Comparison of ENCODE assay signal across 8 cellular contexts in the genomic region with DNA sequence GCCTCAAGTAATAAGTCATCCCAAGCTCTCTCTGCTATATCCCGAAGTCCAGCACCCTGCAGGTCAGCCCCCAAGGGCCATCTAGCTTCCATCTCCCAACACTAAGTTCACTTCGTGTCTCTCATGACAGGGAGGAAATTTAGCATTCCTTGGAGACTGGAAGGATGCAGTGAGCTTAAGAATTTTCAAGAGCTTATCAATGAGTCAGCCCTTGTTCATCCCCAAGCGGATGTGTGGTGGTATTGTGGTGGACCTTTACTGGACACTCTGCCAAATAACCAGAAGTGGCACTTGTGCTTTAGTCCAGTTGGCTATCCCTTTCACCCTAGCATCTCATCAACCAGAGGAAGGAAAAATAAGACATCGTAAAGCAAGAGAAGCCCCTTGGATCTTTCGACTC. TPM values are rescaled to one million over a fixed set of nuclear protein-coding genes. Genes with fewer than 3 reads are reported as not detected.
A peak's percentile ranks its signal among the peaks of the same experiment; 100 is the strongest.
DNase-seq lines count a peak whose midpoint lies in the region; TF ChIP-seq lines count a peak whose summit lies in the region.
"Not testable (repeated sequence)": the region's sequence is repeated elsewhere in the genome, so short reads cannot be mapped to it uniquely, and the experiment has no call there.

No MANE protein-coding gene starts in this region.

- in situ Hi-C loops in GM23248 (cut with MboI); mammary epithelial cell (cut with MboI; ENCODE audit: low sequenced_read_pairs in 2 of 2): not testable (repeated sequence)

- DNase-seq in AG04449 (ENCODE audit: low read depth, low spot score) (peak; percentile 21), GM23248 (peak; percentile 56), NCI-H226 (peak; percentile 72), mammary epithelial cell (peak; percentile 45), fibroblast of mammary gland (ENCODE audit: low read depth) (peak; percentile 73), kidney tubule cell (ENCODE audit: low spot score) (peak; percentile 62)

- not testable (repeated sequence) for H3K9me3 ChIP-seq in GM23248 (ENCODE audit: low read depth); mammary epithelial cell (replicated peaks; ENCODE audit: insufficient read depth, low read length); skeletal muscle satellite cell (replicated peaks; ENCODE audit: low read length)

- H3K36me3 ChIP-seq in GM23248 (ENCODE audit: low read depth); mammary epithelial cell (ENCODE audit: insufficient read depth, low read length); skeletal muscle satellite cell (ENCODE audit: insufficient read depth, low read length): not testable (repeated sequence)

- not testable (repeated sequence) for H3K4me3 ChIP-seq in AG04449 (ENCODE audit: low read depth, low read length); GM23248; mammary epithelial cell (replicated peaks in 1 of 3; ENCODE audit: insufficient read depth in 1 of 3, low read depth in 2 of 3, low read length in 3 of 3); fibroblast of mammary gland (ENCODE audit: control insufficient read depth, low read depth, low read length); skeletal muscle satellite cell (ENCODE audit: low read length)

- not testable (repeated sequence) for TF ChIP-seq CTCF in AG04449 (IDR thresholded peaks at IDR 0.05; ENCODE audit: insufficient read depth, low read length, missing control alignments); VCaP (conservative IDR thresholded peaks at IDR 0.05); mammary epithelial cell (conservative IDR thresholded peaks at IDR 0.05 in 1 of 2, IDR thresholded peaks at IDR 0.05 in 1 of 2; ENCODE audit: extremely low read depth in 1 of 2, insufficient read depth in 1 of 2, low read depth in 1 of 2, low read length in 2 of 2); fibroblast of mammary gland (conservative IDR thresholded peaks at IDR 0.05; ENCODE audit: control insufficient read depth, insufficient read depth, low read depth, low read length)

- H3K4me1 ChIP-seq in GM23248 (ENCODE audit: insufficient read depth) = peaks cover 12% of the 10 kb centered on the region; the same call in 1 of the 2 replicates
- not testable (repeated sequence) for H3K4me1 ChIP-seq in mammary epithelial cell (ENCODE audit: insufficient read depth, low read length)
- peaks cover 21% of the 10 kb centered on the region for H3K4me1 ChIP-seq in skeletal muscle satellite cell (ENCODE audit: control insufficient read depth, insufficient read depth, low read length)

- intact Hi-C loops in mammary epithelial cell (cut with micrococcal nuclease) = not testable (repeated sequence)

- H3K27me3 ChIP-seq in GM23248 (replicated peaks; ENCODE audit: insufficient read depth); mammary epithelial cell (ENCODE audit: insufficient read depth, low read length); skeletal muscle satellite cell (ENCODE audit: control insufficient read depth, insufficient read depth, low read length): not testable (repeated sequence)

- POLR2A ChIA-PET in AG04449 (lab: Yijun Ruan, JAX) = not testable (repeated sequence)

- H3K9ac ChIP-seq in GM23248; mammary epithelial cell (ENCODE audit: insufficient read depth, low read length); skeletal muscle satellite cell (ENCODE audit: low read depth, low read length): not testable (repeated sequence)

- dilution Hi-C loops in mammary epithelial cell (cut with HindIII; ENCODE audit: low sequenced_read_pairs) = not testable (repeated sequence)

- H3F3A ChIP-seq in GM23248 (ENCODE audit: insufficient read depth) = not testable (repeated sequence)

- not testable (repeated sequence) for H4K20me1 ChIP-seq in GM23248 (ENCODE audit: insufficient read depth); mammary epithelial cell (ENCODE audit: insufficient read depth, low read length)

- H2AFZ ChIP-seq in GM23248; mammary epithelial cell (ENCODE audit: low read depth, low read length): not testable (repeated sequence)

- BruUV-seq in mammary epithelial cell (replicated peaks; lab: Mats Ljungman, UMichigan) = not testable (repeated sequence)

- CTCF ChIA-PET in AG04449 (lab: Yijun Ruan, JAX) = interaction anchor here (0.6 to 1.6 kb wide), 5 partner anchors 11 to 76 kb away, joined by 3 to 6 read pairs (median 4); no protein-coding TSS in a partner anchor
- CTCF ChIA-PET in mammary epithelial cell (lab: Charles Lee; ENCODE audit: low non-redundant PET) = not testable (repeated sequence)

- WGBS in GM23248 (ENCODE audit: low coverage in 1 of 2, low lambda C conversion rate in 2 of 2, missing lambda C conversion rate in 2 of 2), 2 experiments = 59 to 60% methylated on average over 5 of the region's 5 CpGs
- 85% methylated on average over 5 of the region's 5 CpGs for WGBS in mammary epithelial cell (ENCODE audit: low coverage, missing lambda C conversion rate)

- not testable (repeated sequence) for H3K27ac ChIP-seq in GM23248; mammary epithelial cell (ENCODE audit: insufficient read depth, low read depth, low read length)
- H3K27ac ChIP-seq in VCaP = peak overlapping the region; percentile 75

- H3K4me2 ChIP-seq in GM23248 (ENCODE audit: unreplicated experiment); mammary epithelial cell (ENCODE audit: insufficient read depth, low read depth, low read length): not testable (repeated sequence)
- peak overlapping the region; percentile 50 for H3K4me2 ChIP-seq in skeletal muscle satellite cell (ENCODE audit: low read length)

- not testable (repeated sequence) for H3K9me2 ChIP-seq in GM23248 (ENCODE audit: insufficient read depth)

- H3K79me2 ChIP-seq in GM23248 (ENCODE audit: insufficient read depth) (peaks cover 84% of the 10 kb centered on the region), mammary epithelial cell (ENCODE audit: insufficient read depth, low read length) (peaks cover 83% of the 10 kb centered on the region)

RNA-seq across cellular contexts. Expression of a gene that starts 15.6 kb away (rescaled TPM):
- total RNA-seq in GM23248 (2014; rRNA removed; shearing (Covaris generic)) = 44.1 and 61.7 TPM in 2 replicates
- 40.6 and 41.4 TPM in 2 replicates for polyA plus RNA-seq in GM23248 (2016; fragmentation: Nextera tagmentation; extraction: Ambion mirVana)
- 10 to 100 TPM; 22.0 to 37.7 TPM for total RNA-seq in mammary epithelial cell
- 22.9 TPM for polyA plus RNA-seq in mammary epithelial cell
- 16.7 TPM for polyA minus RNA-seq in mammary epithelial cell
- 41.6 and 42.8 TPM in 2 replicates for total RNA-seq in skeletal muscle satellite cell (2012; rRNA removed)

Comparison
In these comparisons a context has a peak if more than half of its experiments do, and no peak if none do; other contexts are left out.
1. DNase-seq: peak in every context shown above with its lines; median percentile 73 in fibroblast of mammary gland; 72 in NCI-H226; 62 in kidney tubule cell; 56 in GM23248; 45 in mammary epithelial cell; 21 in AG04449.